In the genomic region with DNA sequence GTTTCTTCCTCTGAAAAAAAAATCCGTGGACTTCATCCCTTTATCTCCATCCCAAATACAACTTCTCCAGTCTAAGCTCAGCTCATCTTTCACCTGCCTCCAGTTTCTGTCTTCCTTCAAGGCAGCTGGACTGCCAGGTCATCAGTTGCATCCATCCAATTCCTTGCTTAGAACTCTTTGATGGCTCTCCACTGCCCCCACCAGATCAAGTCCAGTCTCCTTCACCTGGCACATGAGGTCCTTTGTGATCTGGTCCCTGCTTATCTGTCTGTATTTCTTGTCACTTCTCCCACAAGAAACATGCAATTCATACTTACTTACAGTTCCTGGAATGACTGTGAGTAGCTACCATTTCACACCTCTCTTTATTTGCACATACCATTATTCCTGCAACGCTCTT, we compare ENCODE assay signal across 1 cellular context.
TF ChIP-seq lines count a peak whose summit lies in the region.

No MANE protein-coding gene starts in this region.

TF ChIP-seq in HCT116, 20 proteins besides CTCF, POLR2A, EP300 and RAD21 (continued from another document):
- TF ChIP-seq TCF7L2 (IDR thresholded peaks at IDR 0.05; ENCODE audit: borderline replicate concordance, extremely low read depth, insufficient read depth, insufficient read length): no peak
- TF ChIP-seq SP1 (IDR thresholded peaks at IDR 0.05; ENCODE audit: low read depth): no peak
- TF ChIP-seq CBX3 (IDR thresholded peaks at IDR 0.05; ENCODE audit: low read depth): no peak
- TF ChIP-seq CEBPB (IDR thresholded peaks at IDR 0.05; ENCODE audit: low read depth): no peak
- TF ChIP-seq SIN3A (IDR thresholded peaks at IDR 0.05; ENCODE audit: low read depth): no peak
- TF ChIP-seq JUND (IDR thresholded peaks at IDR 0.05): no peak
- TF ChIP-seq EZH2phosphoT487 (IDR thresholded peaks at IDR 0.05; ENCODE audit: borderline replicate concordance): no peak
- no peak for TF ChIP-seq ELF1 (IDR thresholded peaks at IDR 0.05; ENCODE audit: borderline replicate concordance, low read depth)
- TF ChIP-seq YY1 (IDR thresholded peaks at IDR 0.05; ENCODE audit: extremely low read depth, insufficient replicate concordance, low read depth, low read length): no peak
- no peak for TF ChIP-seq EGR1 (IDR thresholded peaks at IDR 0.05; ENCODE audit: low read depth)
